Comparison of ENCODE assay signal across 20 cellular contexts in genomic region chr9:6673326-6674025, GRCh38. TPM values are rescaled to one million over a fixed set of nuclear protein-coding genes. Genes with fewer than 3 reads are reported as not detected.
A peak's percentile ranks its signal among the peaks of the same experiment; 100 is the strongest.
DNase-seq lines count a peak whose midpoint lies in the region; ATAC-seq, FAIRE-seq and TF ChIP-seq lines count a peak whose summit lies in the region.
"Had no signal": no experiment of that assay in that cellular context is flagged by ENCODE, and none has a peak within 500 bp of the region (broad histone marks: within the 10 kb centered on the region; RNA-seq: fewer than 3 reads in every experiment).

No MANE protein-coding gene starts in this region.

- H3K27me3 ChIP-seq in K562 (ENCODE audit: control insufficient read depth in 2 of 2, insufficient read depth in 2 of 2, low read length in 2 of 2), result no peaks in the 10 kb centered on the region
- H3K27me3 ChIP-seq: body of pancreas, colonic mucosa, SJSA1 had no signal

- no peak overlapping the region for H3K27ac ChIP-seq in K562 (ENCODE audit: extremely low read depth, low read depth, low read length)
- H3K27ac ChIP-seq: body of pancreas, colonic mucosa, SJSA1 had no signal

- no peaks in the 10 kb centered on the region for H3K9me1 ChIP-seq in K562 (ENCODE audit: control insufficient read depth, insufficient read depth, low read length)

- H3K4me3 ChIP-seq in GM12865 (ENCODE audit: low read depth, low read length) (no peak overlapping the region), K562 (no peak overlapping the region)
- H3K4me3 ChIP-seq: body of pancreas, colonic mucosa, SJSA1 had no signal

- H3K9ac ChIP-seq in K562 (ENCODE audit: insufficient read depth in 1 of 2, low read depth in 2 of 2, low read length in 2 of 2), result no peak overlapping the region

- H3K9me3 ChIP-seq in K562 (replicated peaks; ENCODE audit: control insufficient read depth, insufficient read depth, low read depth, low read length), result no peaks in the 10 kb centered on the region
- H3K9me3 ChIP-seq: body of pancreas, Caco-2, colonic mucosa, SJSA1 had no signal

- POLR2A ChIA-PET in K562 (lab: Yijun Ruan, JAX), result interaction anchor here (1.1 kb wide), 1 partner anchor 8 kb away, joined by 6 read pairs; no protein-coding TSS in a partner anchor

- TF ChIP-seq RAD21 in K562 (CRISPR knock-in tag; conservative IDR thresholded peaks at IDR 0.05 in 1 of 2, IDR thresholded peaks at IDR 0.05 in 1 of 2), result no peak

- H3K36me3 Mint-ChIP-seq in activated T-helper 2 cell treated with anti-CD3 and anti-CD28 coated beads, Interferon-gamma antibody, Interleukin-2, Interleukin-4, amounts not matched to agents 10 μg/mL and 5 μg/mL and 100 μg/mL, durations not matched to agents 14 hours and 24 hours and 36 hours (ENCODE audit: low read depth), result no peaks in the 10 kb centered on the region
- H3K36me3 Mint-ChIP-seq: activated naive CD4-positive, alpha-beta T cell treated with anti-CD3 and anti-CD28 coated beads, Interleukin-2, amount 50 U/mL, for 24 hours had no signal

- H3K27me3 Mint-ChIP-seq in activated T-helper 2 cell treated with anti-CD3 and anti-CD28 coated beads, Interferon-gamma antibody, Interleukin-2, Interleukin-4, amounts not matched to agents 10 μg/mL and 5 μg/mL and 100 μg/mL, durations not matched to agents 14 hours and 24 hours and 36 hours (ENCODE audit: low read depth), result no peaks in the 10 kb centered on the region
- H3K27me3 Mint-ChIP-seq: activated naive CD4-positive, alpha-beta T cell treated with anti-CD3 and anti-CD28 coated beads, Interleukin-2, amount 50 U/mL, for 24 hours had no signal

- TF ChIP-seq EP300 in K562 (IDR thresholded peaks at IDR 0.05; ENCODE audit: low read length), result no peak

- H3K27ac Mint-ChIP-seq in activated T-helper 2 cell treated with anti-CD3 and anti-CD28 coated beads, Interferon-gamma antibody, Interleukin-2, Interleukin-4, amounts not matched to agents 10 μg/mL and 5 μg/mL and 100 μg/mL, durations not matched to agents 14 hours and 24 hours and 36 hours, result no peak overlapping the region
- H3K27ac Mint-ChIP-seq: activated naive CD4-positive, alpha-beta T cell treated with anti-CD3 and anti-CD28 coated beads, Interleukin-2, amount 50 U/mL, for 24 hours had no signal

- no peaks in the 10 kb centered on the region for H3K36me3 ChIP-seq in K562 (ENCODE audit: control insufficient read depth, insufficient read depth, low read length)
- H3K36me3 ChIP-seq: colonic mucosa, SJSA1 had no signal

- peak; percentile 54 for ATAC-seq in GM21367 (IDR thresholded peaks at IDR 0.05; ENCODE audit: unreplicated experiment)
- ATAC-seq in HG03196 (IDR thresholded peaks at IDR 0.05; ENCODE audit: unreplicated experiment), result peak; percentile 49
- no peak for ATAC-seq in K562
- ATAC-seq: body of pancreas, left lobe of liver, sciatic nerve had no signal

- CTCF ChIA-PET in K562 (lab: Yijun Ruan, JAX; ENCODE audit: low intra/inter-chr PET ratio), result no interaction called here

- WGBS in K562 (ENCODE audit: insufficient coverage, low coverage, missing lambda C conversion rate), result 40% methylated on average over 1 of the region's 1 CpG

- TF ChIP-seq CTCF in GM12865 (IDR thresholded peaks at IDR 0.05; ENCODE audit: insufficient read depth, low read depth, low read length, missing control alignments), result no peak
- no peak for TF ChIP-seq CTCF in K562 (IDR thresholded peaks at IDR 0.05 in 2 of 3, conservative IDR thresholded peaks at IDR 0.05 in 1 of 3; ENCODE audit: insufficient read depth in 2 of 3, low read depth in 1 of 3, low read length in 3 of 3)

- H2AFZ ChIP-seq in K562 (ENCODE audit: low read depth, low read length), result 0 out of 2 replicates have a peak overlapping the region, but pooled peaks have one; percentile 30

- no peak overlapping the region for H3K4me3 Mint-ChIP-seq in activated T-helper 2 cell treated with anti-CD3 and anti-CD28 coated beads, Interferon-gamma antibody, Interleukin-2, Interleukin-4, amounts not matched to agents 10 μg/mL and 5 μg/mL and 100 μg/mL, durations not matched to agents 14 hours and 24 hours and 36 hours (ENCODE audit: low read depth)
- H3K4me3 Mint-ChIP-seq: activated naive CD4-positive, alpha-beta T cell treated with anti-CD3 and anti-CD28 coated beads, Interleukin-2, amount 50 U/mL, for 24 hours had no signal

- FAIRE-seq in K562 (lab: Jason Lieb, UNC), result no peak
- FAIRE-seq: G401.6 had no signal

- no peaks in the 10 kb centered on the region for H3K9me3 Mint-ChIP-seq in activated T-helper 2 cell treated with anti-CD3 and anti-CD28 coated beads, Interferon-gamma antibody, Interleukin-2, Interleukin-4, amounts not matched to agents 10 μg/mL and 5 μg/mL and 100 μg/mL, durations not matched to agents 14 hours and 24 hours and 36 hours
- H3K9me3 Mint-ChIP-seq: activated naive CD4-positive, alpha-beta T cell treated with anti-CD3 and anti-CD28 coated beads, Interleukin-2, amount 50 U/mL, for 24 hours had no signal

- intact Hi-C loops in K562 (cut with micrococcal nuclease), result no loop called here
- intact Hi-C loops in activated T-helper 2 cell treated with anti-CD3 and anti-CD28 coated beads, Interferon-gamma antibody, Interleukin-2, Interleukin-4, amounts not matched to agents 10 μg/mL and 5 μg/mL and 100 μg/mL, durations not matched to agents 14 hours and 24 hours and 36 hours (cut with micrococcal nuclease), result no loop called here

- no peaks in the 10 kb centered on the region for H4K20me1 ChIP-seq in K562 (replicated peaks; ENCODE audit: control insufficient read depth, insufficient read depth, low read length)

- no peaks in the 10 kb centered on the region for H3K4me1 Mint-ChIP-seq in activated T-helper 2 cell treated with anti-CD3 and anti-CD28 coated beads, Interferon-gamma antibody, Interleukin-2, Interleukin-4, amounts not matched to agents 10 μg/mL and 5 μg/mL and 100 μg/mL, durations not matched to agents 14 hours and 24 hours and 36 hours (ENCODE audit: low read depth)
- H3K4me1 Mint-ChIP-seq: activated naive CD4-positive, alpha-beta T cell treated with anti-CD3 and anti-CD28 coated beads, Interleukin-2, amount 50 U/mL, for 24 hours had no signal

- H3K4me1 ChIP-seq in K562 (replicated peaks in 1 of 2; ENCODE audit: control insufficient read depth in 2 of 2, insufficient read depth in 2 of 2, low read length in 2 of 2), result no peaks in the 10 kb centered on the region; a peak in 2 of 5 replicates
- H3K4me1 ChIP-seq: body of pancreas, colonic mucosa, SJSA1 had no signal

- TF ChIP-seq POLR2A in K562 (conservative IDR thresholded peaks at IDR 0.05), result no peak

- H3K4me2 ChIP-seq in K562 (ENCODE audit: insufficient read depth, low read length), result no peak overlapping the region

- DNase-seq in GM12865 (ENCODE audit: low read depth) (peak; percentile 31), K562 (ENCODE audit: extremely low read depth in 1 of 4, low spot score in 3 of 4) (no peak), NCI-H187 (lab: John Stamatoyannopoulos, UW) (no peak), HUDEP-2 (lab: John Stamatoyannopoulos, UW; ENCODE audit: unreplicated experiment in 76 of 76) (no peak), SIG-M5 (lab: John Stamatoyannopoulos, UW) (no peak)
- no peak for DNase-seq in activated T-helper 2 cell treated with anti-CD3 and anti-CD28 coated beads, Interferon-gamma antibody, Interleukin-2, Interleukin-4, amounts not matched to agents 10 μg/mL and 5 μg/mL and 100 μg/mL, durations not matched to agents 14 hours and 24 hours and 36 hours (ENCODE audit: low spot score)
- DNase-seq: body of pancreas, Caco-2, colonic mucosa, HCEC 1CT, NCI-H1436, occipital lobe, T-helper 9 cell had no signal

- BruUV-seq in K562 (replicated peaks; lab: Mats Ljungman, UMichigan), result no TSS peak

- H3K79me2 ChIP-seq in K562 (ENCODE audit: control insufficient read depth, insufficient read depth, low read length), result no peaks in the 10 kb centered on the region

- in situ Hi-C loops in K562 (cut with MboI), result no loop called here

TF ChIP-seq in K562, 482 proteins besides CTCF, POLR2A, EP300 and RAD21 (continues in another document):
- TF ChIP-seq KLF6 (CRISPR knock-in tag; IDR thresholded peaks at IDR 0.05; ENCODE audit: borderline replicate concordance) (no peak), ZNF512 (tag; IDR thresholded peaks at IDR 0.05) (no peak), YBX1 (IDR thresholded peaks at IDR 0.05) (no peak), XRCC3 (IDR thresholded peaks at IDR 0.05) (no peak), DDX20 (tag; IDR thresholded peaks at IDR 0.05; ENCODE audit: low read depth) (no peak), FOXK1 (CRISPR knock-in tag; IDR thresholded peaks at IDR 0.05; ENCODE audit: borderline replicate concordance) (no peak)

RNA-seq across cellular contexts. Expression of gene GLDC, which starts 27.9 kb away (rescaled TPM):
- total RNA-seq in K562 (2011; cell fraction: chromatin; rRNA removed; ENCODE audit: low replicate concordance), result not detected in 2 replicates
- total RNA-seq in K562 (2011; cell fraction: nucleolus; rRNA removed), result not detected in 2 replicates
- total RNA-seq in K562 (2011; cell fraction: nucleoplasm; rRNA removed), result not detected in 2 replicates
- total RNA-seq in K562 (2014; rRNA removed) (0.29 TPM in 1 of 2 replicates, not detected in the other), K562 (2014; rRNA removed; fragmentation: Illumina TruSeq; extraction: Trizol) (not detected in 2 replicates), K562 (2015; rRNA removed; fragmentation: Illumina TruSeq; extraction: Trizol) (not detected in 2 replicates), K562 (2021) (0.27 and 0.60 TPM in 2 replicates)
- polyA plus RNA-seq in K562 (2011; rRNA removed) (0.03 TPM in 1 of 2 replicates, not detected in the other), K562 (2014; fragmentation: Illumina TruSeq; extraction: Trizol) (0.08 TPM in 1 of 2 replicates, not detected in the other), K562 (2014; fragmentation: Nextera tagmentation; extraction: Ambion mirVana) (under 1 TPM in 1 of 2 experiments, not detected in 1; 0.08 TPM), K562 (2014; rRNA removed) (not detected in 2 replicates)
- polyA plus RNA-seq in K562 (2011; cell fraction: cytosol; rRNA removed), result not detected in 2 replicates
- polyA plus RNA-seq in K562 (2011; cell fraction: nucleus; rRNA removed), result not detected in 2 replicates
- 0.03 and 0.33 TPM in 2 replicates for polyA plus RNA-seq in K562 (2012)
- polyA minus RNA-seq in K562 (2011; rRNA and poly(A)+ RNA removed), result not detected in 2 replicates
- not detected in 2 replicates for polyA minus RNA-seq in K562 (2011; cell fraction: cytosol; rRNA and poly(A)+ RNA removed)
- not detected in 2 replicates for polyA minus RNA-seq in K562 (2011; cell fraction: nucleus; rRNA and poly(A)+ RNA removed)
- total RNA-seq in activated T-helper 2 cell treated with anti-CD3 and anti-CD28 coated beads, Interferon-gamma antibody, Interleukin-2, Interleukin-4, amounts not matched to agents 10 μg/mL and 5 μg/mL and 100 μg/mL, durations not matched to agents 14 hours and 24 hours and 36 hours, result 1.0 and 1.4 TPM in 2 replicates
- total RNA-seq: body of pancreas had no signal
